Comparison of ENCODE assay signal across 22 cellular contexts in genomic region chr6:147909645-147910044, GRCh38.
DNase-seq lines count a peak whose midpoint lies in the region; ATAC-seq and TF ChIP-seq lines count a peak whose summit lies in the region.
"Had no signal": no experiment of that assay in that cellular context is flagged by ENCODE, and none has a peak within 500 bp of the region (broad histone marks: within the 10 kb centered on the region; RNA-seq: fewer than 3 reads in every experiment).

No MANE protein-coding gene starts in this region.

- H3K4me1 Mint-ChIP-seq in GM23338: peaks cover 3% of the 10 kb centered on the region; the same call in 2 of the 3 replicates
- H3K4me1 Mint-ChIP-seq in T-helper 2 cell treated with Interferon-gamma antibody and Interleukin-4, amounts not matched to agents 5 μg/mL and 100 μg/mL, for 36 hours (ENCODE audit: low read depth): no peaks in the 10 kb centered on the region
- H3K4me1 Mint-ChIP-seq: central memory CD8-positive, alpha-beta T cell had no signal

- no peak for TF ChIP-seq CTCF in GM23338 (conservative IDR thresholded peaks at IDR 0.05; ENCODE audit: low read depth in 2 of 2)
- no peak for TF ChIP-seq CTCF in fibroblast of mammary gland (conservative IDR thresholded peaks at IDR 0.05; ENCODE audit: control insufficient read depth, insufficient read depth, low read depth, low read length)

- H3K27me3 Mint-ChIP-seq in GM23338 (ENCODE audit: insufficient read depth, low read depth, poor library complexity): peaks cover 4% of the 10 kb centered on the region
- no peaks in the 10 kb centered on the region for H3K27me3 Mint-ChIP-seq in T-helper 2 cell treated with Interferon-gamma antibody and Interleukin-4, amounts not matched to agents 5 μg/mL and 100 μg/mL, for 36 hours (ENCODE audit: low read depth)
- H3K27me3 Mint-ChIP-seq: central memory CD8-positive, alpha-beta T cell had no signal

- no peaks in the 10 kb centered on the region for H3K36me3 Mint-ChIP-seq in GM23338 (ENCODE audit: low read depth)
- no peaks in the 10 kb centered on the region for H3K36me3 Mint-ChIP-seq in T-helper 2 cell treated with Interferon-gamma antibody and Interleukin-4, amounts not matched to agents 5 μg/mL and 100 μg/mL, for 36 hours (ENCODE audit: low read depth)

- H3K27ac ChIP-seq in GM23338 (ENCODE audit: low read depth): no peak overlapping the region
- H3K27ac ChIP-seq: adrenal gland, ovary, right lobe of liver, tibial nerve had no signal

- no peaks in the 10 kb centered on the region for H3F3A ChIP-seq in GM23338 (replicated peaks; ENCODE audit: low read depth)

- DNase-seq in GM23338 (ENCODE audit: low spot score): no peak
- DNase-seq in NCI-H69 (lab: John Stamatoyannopoulos, UW): peak; percentile 19
- peak; percentile 2 for DNase-seq in fibroblast of mammary gland (ENCODE audit: low read depth)
- peak; percentile 60 for DNase-seq in renal cortical epithelial cell (ENCODE audit: low read depth)
- DNase-seq in SHP77 (lab: John Stamatoyannopoulos, UW): no peak
- DNase-seq in ACHN: no peak
- no peak for DNase-seq in T-helper 2 cell treated with Interferon-gamma antibody and Interleukin-4, amounts not matched to agents 5 μg/mL and 100 μg/mL, for 36 hours (ENCODE audit: low spot score)
- no peak for DNase-seq in NCI-H446 (lab: John Stamatoyannopoulos, UW)
- DNase-seq: activated CD4-positive, alpha-beta T cell treated with anti-CD3 and anti-CD28 coated beads, Interleukin-2, amount 50 U/mL, for 1 hour; activated CD8-positive, alpha-beta memory T cell treated with anti-CD3 and anti-CD28 coated beads, Interleukin-2, amount 50 U/mL, for 48 hours; activated gamma-delta T cell; adrenal gland; AML-193; COR-L47; effector CD4-positive, alpha-beta T cell; NCI-H1930; NCI-H446 treated with DMSO at 0.1 percent for 48 hours; ovary; right lobe of liver; stimulated activated naive CD4-positive, alpha-beta T cell treated with Interleukin-2 at 50 U/mL for 16 hours had no signal

- H3K36me3 ChIP-seq in GM23338 (ENCODE audit: insufficient read depth): no peaks in the 10 kb centered on the region
- H3K36me3 ChIP-seq: adrenal gland, ovary, right lobe of liver, tibial nerve had no signal

- in situ Hi-C loops in ACHN (cut with HindIII; ENCODE audit: low pct_ligation_motif_present, low pct_unique_long_range_greater_than_20kb, low sequenced_read_pairs): no loop called here

- H3K9me2 ChIP-seq in GM23338 (ENCODE audit: insufficient read depth): no peaks in the 10 kb centered on the region

- no peaks in the 10 kb centered on the region; the same call in 2 of the 3 replicates for H3K9me3 Mint-ChIP-seq in GM23338
- no peaks in the 10 kb centered on the region for H3K9me3 Mint-ChIP-seq in T-helper 2 cell treated with Interferon-gamma antibody and Interleukin-4, amounts not matched to agents 5 μg/mL and 100 μg/mL, for 36 hours

- H2AFZ ChIP-seq in GM23338: no peak overlapping the region

- no peak overlapping the region for H3K4me2 ChIP-seq in GM23338

- no peak for ATAC-seq in GM23338
- ATAC-seq: right lobe of liver had no signal

- no peak overlapping the region for H3K4me3 Mint-ChIP-seq in GM23338
- no peak overlapping the region for H3K4me3 Mint-ChIP-seq in T-helper 2 cell treated with Interferon-gamma antibody and Interleukin-4, amounts not matched to agents 5 μg/mL and 100 μg/mL, for 36 hours
- H3K4me3 Mint-ChIP-seq: central memory CD8-positive, alpha-beta T cell had no signal

- H3K4me3 ChIP-seq in GM23338 (no peak overlapping the region), fibroblast of mammary gland (ENCODE audit: control insufficient read depth, low read depth, low read length) (no peak overlapping the region)
- H3K4me3 ChIP-seq: adrenal gland, ovary, right lobe of liver, tibial nerve had no signal

- H3K79me2 ChIP-seq in GM23338 (replicated peaks; ENCODE audit: insufficient read depth): no peaks in the 10 kb centered on the region

- no peaks in the 10 kb centered on the region for H4K20me1 ChIP-seq in GM23338 (replicated peaks; ENCODE audit: insufficient read depth)

- H3K27ac Mint-ChIP-seq in GM23338: peak overlapping the region; percentile 30
- no peak overlapping the region for H3K27ac Mint-ChIP-seq in T-helper 2 cell treated with Interferon-gamma antibody and Interleukin-4, amounts not matched to agents 5 μg/mL and 100 μg/mL, for 36 hours

- H3K4me1 ChIP-seq in GM23338 (ENCODE audit: insufficient read depth): no peaks in the 10 kb centered on the region
- H3K4me1 ChIP-seq: adrenal gland, right lobe of liver, tibial nerve had no signal

- no peaks in the 10 kb centered on the region for H3K27me3 ChIP-seq in GM23338 (ENCODE audit: insufficient read depth)
- H3K27me3 ChIP-seq: adrenal gland, ovary, right lobe of liver, tibial nerve had no signal

TF ChIP-seq in GM23338, 12 proteins besides CTCF, POLR2A, EP300 and RAD21 (continues in another document):
- TF ChIP-seq REST (IDR thresholded peaks at IDR 0.05; ENCODE audit: unreplicated experiment): no peak
- TF ChIP-seq CREB1 (CRISPR knock-in tag; IDR thresholded peaks at IDR 0.05; ENCODE audit: low read depth): no peak
- TF ChIP-seq NANOG (IDR thresholded peaks at IDR 0.05; ENCODE audit: borderline replicate concordance): no peak
- TF ChIP-seq ZNF331 (CRISPR knock-in tag; IDR thresholded peaks at IDR 0.05; ENCODE audit: low read depth): no peak
- no peak for TF ChIP-seq EZH2phosphoT487 (IDR thresholded peaks at IDR 0.05; ENCODE audit: unreplicated experiment)
- TF ChIP-seq JUNB (IDR thresholded peaks at IDR 0.05; ENCODE audit: unreplicated experiment): no peak
- no peak for TF ChIP-seq ZNF114 (CRISPR knock-in tag; IDR thresholded peaks at IDR 0.05)
- no peak for TF ChIP-seq POLR2AphosphoS5 (IDR thresholded peaks at IDR 0.05; ENCODE audit: low read depth)

Comparison
In these comparisons a context has a peak if more than half of its experiments do, and no peak if none do; other contexts are left out.
1. DNase-seq: peak in NCI-H69 (single experiment), fibroblast of mammary gland (single experiment) and renal cortical epithelial cell (single experiment); none in GM23338 (single experiment), SHP77 (0 of 2), ACHN (single experiment), T-helper 2 cell treated with Interferon-gamma antibody and Interleukin-4, amounts not matched to agents 5 μg/mL and 100 μg/mL, for 36 hours (single experiment) and NCI-H446 (0 of 2).